16 cellular contexts compared by ENCODE assay signal in the genomic region with DNA sequence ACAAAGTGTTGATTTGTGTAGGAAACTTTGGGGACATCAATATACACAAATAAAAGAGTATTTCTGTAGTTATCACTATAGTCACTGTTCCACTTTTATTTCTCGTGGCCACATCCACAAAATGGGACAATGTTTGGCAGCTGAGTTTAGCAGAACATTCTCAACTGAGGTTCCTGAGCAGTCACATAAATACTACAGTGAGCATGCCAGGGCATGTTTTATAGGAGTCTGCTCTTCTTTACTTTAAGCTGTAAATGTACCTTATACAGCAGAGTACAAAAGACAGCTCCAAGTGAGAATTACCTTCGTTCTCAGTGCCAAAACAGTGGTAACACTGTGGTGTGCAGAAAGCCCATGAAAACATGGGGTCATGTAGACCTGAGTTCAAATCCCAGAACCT. TPM values are rescaled to one million over a fixed set of nuclear protein-coding genes. Genes with fewer than 3 reads are reported as not detected.
DNase-seq lines count a peak whose midpoint lies in the region; ATAC-seq and TF ChIP-seq lines count a peak whose summit lies in the region.
"Had no signal": no experiment of that assay in that cellular context is flagged by ENCODE, and none has a peak within 500 bp of the region (broad histone marks: within the 10 kb centered on the region; RNA-seq: fewer than 3 reads in every experiment).

No MANE protein-coding gene starts in this region.

- no peaks in the 10 kb centered on the region for H4K20me1 ChIP-seq in HCT116 (ENCODE audit: insufficient read depth)

- POLR2A ChIA-PET in HCT116 (lab: Charles Lee) = no interaction called here

- peaks cover 97% of the 10 kb centered on the region for H3K79me2 ChIP-seq in HCT116 (ENCODE audit: insufficient read depth, low read length)

- no peaks in the 10 kb centered on the region for H3K9me2 ChIP-seq in HCT116 (ENCODE audit: insufficient read depth)

- peak overlapping the region; percentile 39; the same call in 1 of the 2 replicates for H3K27ac ChIP-seq in HCT116 (ENCODE audit: low read depth, low read length)
- H3K27ac ChIP-seq: tibial nerve had no signal

- DNase-seq in DMS153 (lab: John Stamatoyannopoulos, UW) (peak; percentile 15), DMS153 treated with DMSO at 0.1 percent for 48 hours (lab: John Stamatoyannopoulos, UW; ENCODE audit: unreplicated experiment) (no peak), HCT116 (ENCODE audit: low read depth, low spot score) (no peak), left colon (peak in 1 of 2 donors; percentile 27), GDM1 (lab: John Stamatoyannopoulos, UW) (no peak), H4 (ENCODE audit: low spot score) (no peak)
- DNase-seq: cerebellar nuclear complex, EL, glutamatergic neuron, NCI-H2081 treated with DMSO at 0.1 percent for 48 hours, occipital lobe, SW 1271 had no signal

- TF ChIP-seq RAD21 in HCT116 (IDR thresholded peaks at IDR 0.05; ENCODE audit: low read depth) = no peak

- H3K9me3 ChIP-seq in HCT116 (ENCODE audit: control insufficient read depth in 1 of 2, insufficient read depth in 1 of 2, low read depth in 1 of 2, low read length in 2 of 2) = no peaks in the 10 kb centered on the region
- H3K9me3 ChIP-seq: tibial nerve had no signal

- ATAC-seq in HCT116 = no peak
- ATAC-seq in left colon = peak; percentile 48
- no peak for ATAC-seq in HG03432 (IDR thresholded peaks at IDR 0.05; ENCODE audit: unreplicated experiment)
- ATAC-seq: stimulated activated memory B cell treated with anti-CD40 and anti-IgM and Interleukin-4, amounts not matched to agents 10 μg/mL and 1 μg/mL and 100 μg/mL, for 72 hours had no signal

- H2AFZ ChIP-seq in HCT116 (ENCODE audit: low read depth, low read length, poor library complexity, severe bottlenecking) = no peak overlapping the region

- no peak overlapping the region for H3K4me2 ChIP-seq in HCT116 (ENCODE audit: low read length)

- H3K9ac ChIP-seq in HCT116 (ENCODE audit: low read length) = no peak overlapping the region

- no peaks in the 10 kb centered on the region for H3K27me3 Mint-ChIP-seq in brain
- H3K27me3 Mint-ChIP-seq: stimulated activated memory B cell treated with anti-CD40 and anti-IgM and Interleukin-4, amounts not matched to agents 10 μg/mL and 1 μg/mL and 100 μg/mL, for 72 hours had no signal

- peaks cover 54% of the 10 kb centered on the region for H3K4me1 Mint-ChIP-seq in brain

- peak overlapping the region; percentile 58 to 92 (median 71) for H3K27ac Mint-ChIP-seq in brain
- H3K27ac Mint-ChIP-seq: stimulated activated memory B cell treated with anti-CD40 and anti-IgM and Interleukin-4, amounts not matched to agents 10 μg/mL and 1 μg/mL and 100 μg/mL, for 72 hours had no signal

- no TSS peak for BruUV-seq in HCT116 (replicated peaks; lab: Mats Ljungman, UMichigan)

- intact Hi-C loops in HCT116 (cut with micrococcal nuclease) = no loop called here
- intact Hi-C loops in left colon (cut with DNase I, micrococcal nuclease) = no loop called here

- peaks cover 57% of the 10 kb centered on the region for H3K36me3 Mint-ChIP-seq in brain

- H3K9me3 Mint-ChIP-seq in brain = no peaks in the 10 kb centered on the region
- H3K9me3 Mint-ChIP-seq: stimulated activated memory B cell treated with anti-CD40 and anti-IgM and Interleukin-4, amounts not matched to agents 10 μg/mL and 1 μg/mL and 100 μg/mL, for 72 hours had no signal

- H3K36me3 ChIP-seq in HCT116 (ENCODE audit: control insufficient read depth in 1 of 2, insufficient read depth in 2 of 2, low read length in 2 of 2) = peaks cover 38 to 45% of the 10 kb centered on the region in 2 experiments

- CTCF ChIA-PET in HCT116 (lab: Charles Lee) = interaction anchor here (2.2 kb wide), 1 partner anchor 221 kb away, joined by 7 read pairs; no protein-coding TSS in a partner anchor

- no peak for TF ChIP-seq CTCF in HCT116 (IDR thresholded peaks at IDR 0.05 in 2 of 3, conservative IDR thresholded peaks at IDR 0.05 in 1 of 3; ENCODE audit: borderline replicate concordance in 1 of 3, insufficient read depth in 1 of 3, low read depth in 2 of 3, low read length in 2 of 3)
- no peak for TF ChIP-seq CTCF in brain (conservative IDR thresholded peaks at IDR 0.05)

- H3K4me3 Mint-ChIP-seq in brain = peak overlapping the region in 4 of 5 experiments; percentile 30 to 63 (median 50)
- H3K4me3 Mint-ChIP-seq: stimulated activated memory B cell treated with anti-CD40 and anti-IgM and Interleukin-4, amounts not matched to agents 10 μg/mL and 1 μg/mL and 100 μg/mL, for 72 hours had no signal

- H3K4me1 ChIP-seq in HCT116 (ENCODE audit: control insufficient read depth in 1 of 2, insufficient read depth in 2 of 2, low read length in 2 of 2) = peaks cover 8 to 9% of the 10 kb centered on the region in 2 experiments

- H3K27me3 ChIP-seq in HCT116 (ENCODE audit: insufficient read depth, low read length) = no peaks in the 10 kb centered on the region
- H3K27me3 ChIP-seq: tibial nerve had no signal

- H3K4me3 ChIP-seq in HCT116 (replicated peaks in 1 of 2; ENCODE audit: low read depth in 1 of 2, low read length in 2 of 2) = no peak overlapping the region
- H3K4me3 ChIP-seq: tibial nerve had no signal

- RAD21 ChIA-PET in HCT116 (lab: Charles Lee; ENCODE audit: low non-redundant PET in 1 of 2, low total read pairs in 2 of 2, uncharacterized antibody in 2 of 2, unreplicated experiment in 2 of 2) = no interaction called here

- TF ChIP-seq POLR2A in HCT116 (IDR thresholded peaks at IDR 0.05; ENCODE audit: borderline replicate concordance, extremely low read depth, insufficient read depth, insufficient read length) = no peak

TF ChIP-seq in HCT116, 20 proteins besides CTCF, POLR2A, EP300 and RAD21:
- TF ChIP-seq YY1 (IDR thresholded peaks at IDR 0.05; ENCODE audit: extremely low read depth, insufficient replicate concordance, low read depth, low read length) (no peak), SIN3A (IDR thresholded peaks at IDR 0.05; ENCODE audit: low read depth) (no peak), FOSL1 (IDR thresholded peaks at IDR 0.05; ENCODE audit: low read depth) (no peak), CEBPB (IDR thresholded peaks at IDR 0.05; ENCODE audit: low read depth) (no peak), JUND (IDR thresholded peaks at IDR 0.05) (no peak), CBX3 (IDR thresholded peaks at IDR 0.05; ENCODE audit: low read depth) (no peak), EZH2phosphoT487 (IDR thresholded peaks at IDR 0.05; ENCODE audit: borderline replicate concordance) (no peak), EGR1 (IDR thresholded peaks at IDR 0.05; ENCODE audit: low read depth) (no peak), SP1 (IDR thresholded peaks at IDR 0.05; ENCODE audit: low read depth) (no peak)
- TF ChIP-seq, protein P1, sequence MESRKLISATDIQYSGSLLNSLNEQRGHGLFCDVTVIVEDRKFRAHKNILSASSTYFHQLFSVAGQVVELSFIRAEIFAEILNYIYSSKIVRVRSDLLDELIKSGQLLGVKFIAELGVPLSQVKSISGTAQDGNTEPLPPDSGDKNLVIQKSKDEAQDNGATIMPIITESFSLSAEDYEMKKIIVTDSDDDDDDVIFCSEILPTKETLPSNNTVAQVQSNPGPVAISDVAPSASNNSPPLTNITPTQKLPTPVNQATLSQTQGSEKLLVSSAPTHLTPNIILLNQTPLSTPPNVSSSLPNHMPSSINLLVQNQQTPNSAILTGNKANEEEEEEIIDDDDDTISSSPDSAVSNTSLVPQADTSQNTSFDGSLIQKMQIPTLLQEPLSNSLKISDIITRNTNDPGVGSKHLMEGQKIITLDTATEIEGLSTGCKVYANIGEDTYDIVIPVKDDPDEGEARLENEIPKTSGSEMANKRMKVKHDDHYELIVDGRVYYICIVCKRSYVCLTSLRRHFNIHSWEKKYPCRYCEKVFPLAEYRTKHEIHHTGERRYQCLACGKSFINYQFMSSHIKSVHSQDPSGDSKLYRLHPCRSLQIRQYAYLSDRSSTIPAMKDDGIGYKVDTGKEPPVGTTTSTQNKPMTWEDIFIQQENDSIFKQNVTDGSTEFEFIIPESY (IDR thresholded peaks at IDR 0.05; ENCODE audit: extremely low read depth, insufficient replicate concordance, low read length) = no peak
- TF ChIP-seq, protein P2, sequence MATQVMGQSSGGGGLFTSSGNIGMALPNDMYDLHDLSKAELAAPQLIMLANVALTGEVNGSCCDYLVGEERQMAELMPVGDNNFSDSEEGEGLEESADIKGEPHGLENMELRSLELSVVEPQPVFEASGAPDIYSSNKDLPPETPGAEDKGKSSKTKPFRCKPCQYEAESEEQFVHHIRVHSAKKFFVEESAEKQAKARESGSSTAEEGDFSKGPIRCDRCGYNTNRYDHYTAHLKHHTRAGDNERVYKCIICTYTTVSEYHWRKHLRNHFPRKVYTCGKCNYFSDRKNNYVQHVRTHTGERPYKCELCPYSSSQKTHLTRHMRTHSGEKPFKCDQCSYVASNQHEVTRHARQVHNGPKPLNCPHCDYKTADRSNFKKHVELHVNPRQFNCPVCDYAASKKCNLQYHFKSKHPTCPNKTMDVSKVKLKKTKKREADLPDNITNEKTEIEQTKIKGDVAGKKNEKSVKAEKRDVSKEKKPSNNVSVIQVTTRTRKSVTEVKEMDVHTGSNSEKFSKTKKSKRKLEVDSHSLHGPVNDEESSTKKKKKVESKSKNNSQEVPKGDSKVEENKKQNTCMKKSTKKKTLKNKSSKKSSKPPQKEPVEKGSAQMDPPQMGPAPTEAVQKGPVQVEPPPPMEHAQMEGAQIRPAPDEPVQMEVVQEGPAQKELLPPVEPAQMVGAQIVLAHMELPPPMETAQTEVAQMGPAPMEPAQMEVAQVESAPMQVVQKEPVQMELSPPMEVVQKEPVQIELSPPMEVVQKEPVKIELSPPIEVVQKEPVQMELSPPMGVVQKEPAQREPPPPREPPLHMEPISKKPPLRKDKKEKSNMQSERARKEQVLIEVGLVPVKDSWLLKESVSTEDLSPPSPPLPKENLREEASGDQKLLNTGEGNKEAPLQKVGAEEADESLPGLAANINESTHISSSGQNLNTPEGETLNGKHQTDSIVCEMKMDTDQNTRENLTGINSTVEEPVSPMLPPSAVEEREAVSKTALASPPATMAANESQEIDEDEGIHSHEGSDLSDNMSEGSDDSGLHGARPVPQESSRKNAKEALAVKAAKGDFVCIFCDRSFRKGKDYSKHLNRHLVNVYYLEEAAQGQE (IDR thresholded peaks at IDR 0.05; ENCODE audit: low read depth) = no peak

RNA-seq across cellular contexts. Expression of a gene that starts 5.0 kb away (rescaled TPM):
- total RNA-seq in HCT116 (2021; ENCODE audit: unreplicated experiment) (67.1 TPM), left colon (10 to 100 TPM; 21.6 to 25.2 TPM)
- polyA plus RNA-seq in HCT116 (2012) = 33.7 and 40.9 TPM in 2 replicates
- polyA plus RNA-seq in brain (ENCODE audit: insufficient read depth, low read depth, low replicate concordance) = 65.4 TPM
- 48.9 and 61.7 TPM in 2 replicates for total RNA-seq in H4 (2014; rRNA removed; shearing (Covaris generic))
